33 cellular contexts compared by ENCODE assay signal in genomic region chr4:17098946-17099345, GRCh38.
"Had no signal": no experiment of that assay in that cellular context is flagged by ENCODE, and none has a peak within 500 bp of the region (broad histone marks: within the 10 kb centered on the region; RNA-seq: fewer than 3 reads in every experiment).

No MANE protein-coding gene starts in this region.

- FAIRE-seq: colon, endothelial cell of umbilical vein had no signal

- H3K27me3 ChIP-seq: adrenal gland, body of pancreas, esophagus squamous epithelium, gastroesophageal sphincter, heart right ventricle had no signal

- H3K27me3 Mint-ChIP-seq: activated B cell treated with CpG ODN at 0.5 μM for 24 hours; activated naive CD8-positive, alpha-beta T cell treated with anti-CD3 and anti-CD28 coated beads, Interleukin-2, amount 50 U/mL, for 24 hours; effector memory CD8-positive, alpha-beta T cell; T-helper 17 cell had no signal

- DNase-seq: activated B cell treated with CpG ODN at 0.5 μM for 24 hours; activated CD4-positive, alpha-beta T cell treated with anti-CD3 and anti-CD28 coated beads for 48 hours; activated CD4-positive, alpha-beta T cell treated with anti-CD3 and anti-CD28 coated beads, Interleukin-2, amount 50 U/mL, for 1 hour; activated CD4-positive, alpha-beta T cell treated with anti-CD3 and anti-CD28 coated beads, Interleukin-2, amount 50 U/mL, for 48 hours; activated CD8-positive, alpha-beta memory T cell treated with anti-CD3 and anti-CD28 coated beads for 24 hours; activated CD8-positive, alpha-beta T cell treated with anti-CD3 and anti-CD28 coated beads for 36 hours; activated effector memory CD4-positive, alpha-beta T cell treated with anti-CD3 and anti-CD28 coated beads, Interleukin-2, amount 50 U/mL, for 16 hours; activated naive CD4-positive, alpha-beta T cell treated with anti-CD3 and anti-CD28 coated beads for 36 hours; activated naive CD8-positive, alpha-beta T cell treated with anti-CD3 and anti-CD28 coated beads for 36 hours; activated naive CD8-positive, alpha-beta T cell treated with anti-CD3 and anti-CD28 coated beads, Interleukin-2, amount 50 U/mL, for 24 hours; activated T-cell treated with anti-CD3 and anti-CD28 coated beads, Interleukin-2, amount 50 U/mL, for 4 hours; adrenal gland; amygdala; aorta; body of pancreas; caudate nucleus; cortex of kidney; dermis blood vessel endothelial cell; effector CD4-positive, alpha-beta T cell; effector memory CD8-positive, alpha-beta T cell; esophagus squamous epithelium; foreskin melanocyte; heart right ventricle; T-helper 1 cell; T-helper 17 cell; T1000; WERI-Rb-1 had no signal

- H3K4me1 Mint-ChIP-seq: activated B cell treated with CpG ODN at 0.5 μM for 24 hours; activated naive CD4-positive, alpha-beta T cell treated with anti-CD3 and anti-CD28 coated beads, Interleukin-2, amount 50 U/mL, for 24 hours; activated naive CD8-positive, alpha-beta T cell treated with anti-CD3 and anti-CD28 coated beads for 36 hours; activated naive CD8-positive, alpha-beta T cell treated with anti-CD3 and anti-CD28 coated beads, Interleukin-2, amount 50 U/mL, for 24 hours; activated T-helper 17 cell treated with anti-CD3 and anti-CD28 coated beads, Interleukin-2, amount 50 U/mL, for 72 hours; T-helper 17 cell had no signal

- H3K4me3 ChIP-seq: adrenal gland, body of pancreas, esophagus squamous epithelium, gastroesophageal sphincter, heart right ventricle had no signal

- H3K9me3 Mint-ChIP-seq: activated B cell treated with CpG ODN at 0.5 μM for 24 hours; activated CD8-positive, alpha-beta T cell treated with anti-CD3 and anti-CD28 coated beads for 36 hours; activated naive CD4-positive, alpha-beta T cell treated with anti-CD3 and anti-CD28 coated beads for 36 hours; activated naive CD4-positive, alpha-beta T cell treated with anti-CD3 and anti-CD28 coated beads, Interleukin-2, amount 50 U/mL, for 24 hours; activated naive CD8-positive, alpha-beta T cell treated with anti-CD3 and anti-CD28 coated beads for 36 hours; activated naive CD8-positive, alpha-beta T cell treated with anti-CD3 and anti-CD28 coated beads, Interleukin-2, amount 50 U/mL, for 24 hours; activated T-cell treated with anti-CD3 and anti-CD28 coated beads, Interleukin-2, amount 50 U/mL, for 4 hours; activated T-helper 17 cell treated with anti-CD3 and anti-CD28 coated beads, Interleukin-2, amount 50 U/mL, for 72 hours; effector memory CD8-positive, alpha-beta T cell; T-helper 2 cell treated with Interferon-gamma antibody and Interleukin-4, amounts not matched to agents 5 μg/mL and 100 μg/mL, for 36 hours had no signal

- H3K36me3 ChIP-seq: adrenal gland, esophagus squamous epithelium, gastroesophageal sphincter, heart right ventricle, WERI-Rb-1 had no signal

- H3K4me3 Mint-ChIP-seq: activated B cell treated with CpG ODN at 0.5 μM for 24 hours; activated CD8-positive, alpha-beta T cell treated with anti-CD3 and anti-CD28 coated beads for 36 hours; activated naive CD4-positive, alpha-beta T cell treated with anti-CD3 and anti-CD28 coated beads for 36 hours; activated naive CD4-positive, alpha-beta T cell treated with anti-CD3 and anti-CD28 coated beads, Interleukin-2, amount 50 U/mL, for 24 hours; activated naive CD8-positive, alpha-beta T cell treated with anti-CD3 and anti-CD28 coated beads for 36 hours; activated naive CD8-positive, alpha-beta T cell treated with anti-CD3 and anti-CD28 coated beads, Interleukin-2, amount 50 U/mL, for 24 hours; activated T-cell treated with anti-CD3 and anti-CD28 coated beads, Interleukin-2, amount 50 U/mL, for 4 hours; activated T-helper 17 cell treated with anti-CD3 and anti-CD28 coated beads, Interleukin-2, amount 50 U/mL, for 72 hours; effector memory CD8-positive, alpha-beta T cell; T-helper 17 cell; T-helper 2 cell treated with Interferon-gamma antibody and Interleukin-4, amounts not matched to agents 5 μg/mL and 100 μg/mL, for 36 hours had no signal

- H3K36me3 Mint-ChIP-seq: activated naive CD4-positive, alpha-beta T cell treated with anti-CD3 and anti-CD28 coated beads, Interleukin-2, amount 50 U/mL, for 24 hours; activated naive CD8-positive, alpha-beta T cell treated with anti-CD3 and anti-CD28 coated beads for 36 hours had no signal

- H3K27ac Mint-ChIP-seq: activated B cell treated with CpG ODN at 0.5 μM for 24 hours; activated CD8-positive, alpha-beta T cell treated with anti-CD3 and anti-CD28 coated beads for 36 hours; activated naive CD4-positive, alpha-beta T cell treated with anti-CD3 and anti-CD28 coated beads for 36 hours; activated naive CD4-positive, alpha-beta T cell treated with anti-CD3 and anti-CD28 coated beads, Interleukin-2, amount 50 U/mL, for 24 hours; activated naive CD8-positive, alpha-beta T cell treated with anti-CD3 and anti-CD28 coated beads for 36 hours; activated naive CD8-positive, alpha-beta T cell treated with anti-CD3 and anti-CD28 coated beads, Interleukin-2, amount 50 U/mL, for 24 hours; activated T-helper 17 cell treated with anti-CD3 and anti-CD28 coated beads, Interleukin-2, amount 50 U/mL, for 72 hours; effector memory CD8-positive, alpha-beta T cell; T-helper 17 cell; T-helper 2 cell treated with Interferon-gamma antibody and Interleukin-4, amounts not matched to agents 5 μg/mL and 100 μg/mL, for 36 hours had no signal
